Comparison of ENCODE assay signal across 1 cellular context in the genomic region with DNA sequence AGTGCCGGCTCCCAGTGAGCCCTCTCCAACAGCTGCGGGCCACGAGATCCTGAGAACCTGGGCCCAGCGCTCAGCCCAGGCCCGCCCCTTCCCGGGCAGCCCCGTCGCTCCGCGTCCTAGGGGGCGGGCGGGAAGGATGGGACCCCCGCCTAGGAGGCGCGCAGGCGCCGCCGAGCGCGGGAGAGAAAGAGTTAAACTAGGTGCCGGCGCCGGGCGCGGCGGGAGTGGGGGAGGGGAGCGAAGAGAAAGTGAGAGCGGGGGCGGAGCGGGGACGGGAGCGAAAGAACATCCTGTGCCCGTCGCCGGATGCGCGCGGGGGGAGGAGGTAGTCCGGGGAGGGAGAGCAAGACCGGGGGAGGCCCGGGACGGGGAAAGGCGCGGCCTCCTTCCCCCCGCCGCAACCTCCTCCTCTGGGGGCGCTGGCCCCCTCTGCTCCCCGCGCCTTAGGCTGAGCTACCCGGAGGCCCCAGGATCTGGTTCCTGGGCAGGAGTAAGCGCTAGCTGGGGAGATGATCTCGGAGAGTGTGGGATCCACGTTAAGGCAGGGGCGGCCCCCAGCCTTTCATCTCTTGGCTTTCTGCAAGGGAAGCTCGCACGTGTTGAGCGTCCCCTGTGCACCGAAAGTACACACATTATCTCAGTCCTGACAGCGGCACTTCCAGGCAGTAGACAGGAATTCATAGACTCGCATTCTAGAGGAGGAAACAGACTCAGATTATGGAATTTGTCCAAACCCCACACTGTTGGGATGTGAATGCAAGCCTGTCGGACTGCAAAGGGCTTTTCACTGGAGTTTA.
TF ChIP-seq lines count a peak whose summit lies in the region.

No MANE protein-coding gene starts in this region.

TF ChIP-seq in SK-N-SH, 30 proteins besides CTCF, POLR2A, EP300 and RAD21:
- TF ChIP-seq TCF12 (IDR thresholded peaks at IDR 0.05) (peak; percentile 31; the same call in 1 of the 2 replicates), GABPA (IDR thresholded peaks at IDR 0.05; ENCODE audit: low read depth) (peak; percentile 54), POLR2AphosphoS5 (IDR thresholded peaks at IDR 0.05; ENCODE audit: low read depth, low read length) (peak; percentile 39), CHD2 (IDR thresholded peaks at IDR 0.05; ENCODE audit: low read length, partially characterized antibody) (peak; percentile 73), FOXJ3 (CRISPR knock-in tag; IDR thresholded peaks at IDR 0.05) (no peak), NFIC (IDR thresholded peaks at IDR 0.05; ENCODE audit: borderline replicate concordance) (no peak), FOXM1 (IDR thresholded peaks at IDR 0.05; ENCODE audit: low read depth) (peak; percentile 31; the same call in 1 of the 2 replicates), MXI1 (IDR thresholded peaks at IDR 0.05; ENCODE audit: low read depth, low read length) (peak; percentile 97), RCOR1 (IDR thresholded peaks at IDR 0.05; ENCODE audit: low read length) (no peak), MAX (IDR thresholded peaks at IDR 0.05; ENCODE audit: low read depth) (peak; percentile 85), SMC3 (IDR thresholded peaks at IDR 0.05; ENCODE audit: low read depth, low read length) (peak; percentile 6; the same call in 1 of the 2 replicates), PBX3 (IDR thresholded peaks at IDR 0.05) (peak; percentile 34), NRF1 (IDR thresholded peaks at IDR 0.05; ENCODE audit: low read depth, low read length) (0 out of 2 replicates have a peak, but pooled peaks have one; percentile 31), SIN3A (IDR thresholded peaks at IDR 0.05; ENCODE audit: borderline replicate concordance, low read depth, low read length) (no peak; the same call in 1 of the 2 replicates), YY1 (IDR thresholded peaks at IDR 0.05; ENCODE audit: low read depth) (no peak), RXRA (IDR thresholded peaks at IDR 0.05; ENCODE audit: borderline replicate concordance, low read depth) (peak; percentile 65; the same call in 1 of the 2 replicates), TAF1 (IDR thresholded peaks at IDR 0.05; ENCODE audit: borderline replicate concordance, low read depth, low read length) (peak; percentile 27; the same call in 1 of the 2 replicates)
- TF ChIP-seq, protein P1, sequence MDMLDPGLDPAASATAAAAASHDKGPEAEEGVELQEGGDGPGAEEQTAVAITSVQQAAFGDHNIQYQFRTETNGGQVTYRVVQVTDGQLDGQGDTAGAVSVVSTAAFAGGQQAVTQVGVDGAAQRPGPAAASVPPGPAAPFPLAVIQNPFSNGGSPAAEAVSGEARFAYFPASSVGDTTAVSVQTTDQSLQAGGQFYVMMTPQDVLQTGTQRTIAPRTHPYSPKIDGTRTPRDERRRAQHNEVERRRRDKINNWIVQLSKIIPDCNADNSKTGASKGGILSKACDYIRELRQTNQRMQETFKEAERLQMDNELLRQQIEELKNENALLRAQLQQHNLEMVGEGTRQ (IDR thresholded peaks at IDR 0.05; ENCODE audit: borderline replicate concordance, low read depth, low read length), result no peak
- TF ChIP-seq, protein P2, sequence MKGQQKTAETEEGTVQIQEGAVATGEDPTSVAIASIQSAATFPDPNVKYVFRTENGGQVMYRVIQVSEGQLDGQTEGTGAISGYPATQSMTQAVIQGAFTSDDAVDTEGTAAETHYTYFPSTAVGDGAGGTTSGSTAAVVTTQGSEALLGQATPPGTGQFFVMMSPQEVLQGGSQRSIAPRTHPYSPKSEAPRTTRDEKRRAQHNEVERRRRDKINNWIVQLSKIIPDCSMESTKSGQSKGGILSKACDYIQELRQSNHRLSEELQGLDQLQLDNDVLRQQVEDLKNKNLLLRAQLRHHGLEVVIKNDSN (IDR thresholded peaks at IDR 0.05; ENCODE audit: borderline replicate concordance, low read depth), result no peak
